10 cellular contexts compared by ENCODE assay signal in the genomic region with DNA sequence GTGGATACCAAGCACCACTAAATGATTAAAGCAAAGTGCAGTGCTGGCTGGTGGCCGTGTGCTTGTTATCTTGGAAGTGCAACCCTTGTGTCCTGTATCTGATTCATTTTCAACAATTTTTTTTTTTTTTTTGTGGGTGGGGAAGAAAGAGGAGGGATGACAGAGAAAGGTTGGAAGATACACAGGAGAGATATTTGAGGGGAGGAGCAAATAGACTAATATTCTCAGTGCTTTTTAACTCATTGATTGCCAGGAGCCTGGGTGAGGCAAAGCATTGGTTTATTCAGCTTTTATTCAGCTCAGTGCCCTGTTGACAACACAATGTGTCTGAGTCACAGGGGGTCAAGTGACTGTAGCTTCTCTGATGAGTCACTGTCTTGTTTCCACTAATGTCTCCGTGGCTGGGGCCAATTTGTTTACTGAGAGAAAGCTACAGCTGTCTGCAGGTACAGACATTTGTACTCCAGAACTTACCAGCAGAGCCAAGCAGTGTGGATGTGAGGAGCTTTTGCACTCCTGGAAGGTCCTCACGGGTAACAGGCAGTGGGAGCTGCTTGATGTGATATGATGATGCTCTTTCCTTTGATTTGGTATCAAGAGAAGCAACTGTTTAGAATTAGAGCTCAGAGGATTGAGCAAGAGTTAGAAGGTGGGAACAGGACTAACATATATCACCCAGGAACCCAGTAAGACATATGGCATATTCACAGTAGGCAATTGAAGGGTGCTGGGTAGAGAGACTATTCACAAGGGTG. TPM values are rescaled to one million over a fixed set of nuclear protein-coding genes. Genes with fewer than 3 reads are reported as not detected.
A peak's percentile ranks its signal among the peaks of the same experiment; 100 is the strongest.
DNase-seq lines count a peak whose midpoint lies in the region; ATAC-seq, FAIRE-seq and TF ChIP-seq lines count a peak whose summit lies in the region.
"Had no signal": no experiment of that assay in that cellular context is flagged by ENCODE, and none has a peak within 500 bp of the region (broad histone marks: within the 10 kb centered on the region; RNA-seq: fewer than 3 reads in every experiment).

No MANE protein-coding gene starts in this region.

- peak; percentile 18 for DNase-seq in NCI-H2196 (lab: John Stamatoyannopoulos, UW; ENCODE audit: unreplicated experiment)
- no peak for DNase-seq in NCI-H2196 treated with DMSO at 0.1 percent for 48 hours (lab: John Stamatoyannopoulos, UW; ENCODE audit: unreplicated experiment)
- no peak for DNase-seq in H1 (ENCODE audit: low read depth in 1 of 2, low spot score in 2 of 2)
- DNase-seq in skeletal muscle cell (ENCODE audit: low read depth): peak; percentile 60
- DNase-seq in upper lobe of right lung: no peak
- no peak for DNase-seq in cortex of kidney (lab: John Stamatoyannopoulos, UW)
- DNase-seq: naive B cell had no signal

- no peak for TF ChIP-seq EP300 in H1 (IDR thresholded peaks at IDR 0.05; ENCODE audit: borderline replicate concordance in 1 of 2, low read depth in 2 of 2, low read length in 2 of 2)

- H3K27ac ChIP-seq in H1 (ENCODE audit: low read depth, low read length) (no peak overlapping the region), upper lobe of right lung (no peak overlapping the region)
- H3K27ac ChIP-seq: BLaER1 had no signal

- no peaks in the 10 kb centered on the region; the same call in 1 of the 2 replicates for H3K23me2 ChIP-seq in H1 (ENCODE audit: low read depth, low read length)

- FAIRE-seq in H1 (lab: Jason Lieb, UNC): no peak

- H4K20me1 ChIP-seq in H1 (replicated peaks in 1 of 2; ENCODE audit: control insufficient read depth in 1 of 2, insufficient read depth in 2 of 2, low read length in 2 of 2): no peaks in the 10 kb centered on the region
- H4K20me1 ChIP-seq: BLaER1 had no signal

- H3K79me1 ChIP-seq in H1 (ENCODE audit: low read depth, low read length): no peaks in the 10 kb centered on the region

- no peak overlapping the region for H3K14ac ChIP-seq in H1 (ENCODE audit: insufficient read length)

- H3K4ac ChIP-seq in H1 (replicated peaks; ENCODE audit: insufficient read length, low read depth, low read length): no peak overlapping the region

- H2BK120ac ChIP-seq in H1 (replicated peaks; ENCODE audit: low read depth, low read length): no peak overlapping the region

- H3K9me3 ChIP-seq in H1 (ENCODE audit: insufficient read depth in 2 of 2, low read depth in 1 of 2, low read length in 1 of 2) (no peaks in the 10 kb centered on the region), upper lobe of right lung (no peaks in the 10 kb centered on the region)
- H3K9me3 ChIP-seq: BLaER1 had no signal

- peak; percentile 63 for ATAC-seq in HG03064 (IDR thresholded peaks at IDR 0.05; ENCODE audit: low read depth, unreplicated experiment)
- ATAC-seq in SK-N-SH treated with all-trans-retinoic acid at 6 μM for 48 hours: peak; percentile 92
- ATAC-seq in upper lobe of right lung: no peak

- H3K9ac ChIP-seq in H1 (replicated peaks in 1 of 4; ENCODE audit: extremely low read depth in 1 of 4, low read depth in 3 of 4, low read length in 3 of 4): no peak overlapping the region
- H3K9ac ChIP-seq: BLaER1 had no signal

- H4K8ac ChIP-seq in H1 (ENCODE audit: extremely low read depth, insufficient read depth, low read length): no peak overlapping the region

- TF ChIP-seq CTCF in H1 (IDR thresholded peaks at IDR 0.05; ENCODE audit: control extremely low read depth in 1 of 3, insufficient read depth in 1 of 3, low read depth in 1 of 3, low read length in 3 of 3): no peak
- TF ChIP-seq CTCF in upper lobe of right lung (IDR thresholded peaks at IDR 0.05): no peak

- H2BK12ac ChIP-seq in H1 (ENCODE audit: low read depth, low read length): peak overlapping the region; percentile 84

- CTCF ChIA-PET in H1 (lab: Charles Lee; ENCODE audit: partially characterized antibody): interaction anchor here (0.5 to 8.7 kb wide), 12 partner anchors 12 to 184 kb away, joined by 3 to 92 read pairs (median 4); a partner anchor contains a TSS

- no peak overlapping the region; the same call in 1 of the 2 replicates for H2BK15ac ChIP-seq in H1 (ENCODE audit: low read length)

- no peak overlapping the region for H3K56ac ChIP-seq in H1 (replicated peaks; ENCODE audit: insufficient read length, low read depth, low read length)

- H3K18ac ChIP-seq in H1 (ENCODE audit: extremely low read depth, low read length): peak overlapping the region; percentile 38; the same call in 1 of the 2 replicates

- no peak overlapping the region for H4K5ac ChIP-seq in H1 (ENCODE audit: insufficient read length, low read depth, low read length)

- H3K79me2 ChIP-seq in H1 (ENCODE audit: control insufficient read depth in 1 of 2, insufficient read depth in 2 of 2, low read length in 2 of 2): no peaks in the 10 kb centered on the region

- no peak overlapping the region for H2AK5ac ChIP-seq in H1 (ENCODE audit: low read depth, low read length)

- no peak for TF ChIP-seq POLR2A in H1 (IDR thresholded peaks at IDR 0.05; ENCODE audit: control extremely low read depth in 1 of 2, low read depth in 2 of 2, low read length in 2 of 2)

- H3K4me2 ChIP-seq in H1 (ENCODE audit: insufficient read depth in 1 of 2, low read depth in 2 of 2, low read length in 2 of 2): peak overlapping the region in 1 of 2 experiments; percentile 50; a peak in 2 of 4 replicates
- H3K4me2 ChIP-seq: BLaER1 had no signal

- H3K27me3 ChIP-seq in H1 (replicated peaks in 1 of 4; ENCODE audit: control insufficient read depth in 3 of 4, extremely low read depth in 1 of 4, insufficient read depth in 3 of 4, low read length in 3 of 4) (no peaks in the 10 kb centered on the region), upper lobe of right lung (no peaks in the 10 kb centered on the region)
- H3K27me3 ChIP-seq: BLaER1 had no signal

- TF ChIP-seq RAD21 in H1 (IDR thresholded peaks at IDR 0.05 in 1 of 2, conservative IDR thresholded peaks at IDR 0.05 in 1 of 2; ENCODE audit: low read depth in 2 of 2, low read length in 2 of 2): no peak

- WGBS in H1 (ENCODE audit: extremely low coverage in 1 of 2, insufficient coverage in 1 of 2, insufficient read length in 1 of 2, insufficient replicate concordance in 2 of 2, low coverage in 1 of 2, low lambda C conversion rate in 2 of 2, missing lambda C conversion rate in 1 of 2), 2 experiments: 37% methylated on average over 3 of the region's 3 CpGs; no CpG with 5 or more reads in 1 of the 2 experiments

- 0 out of 2 replicates have a peak overlapping the region, but pooled peaks have one; percentile 5 for H2BK20ac ChIP-seq in H1 (ENCODE audit: low read length)

- POLR2A ChIA-PET in H1 (lab: Charles Lee; ENCODE audit: partially characterized antibody): interaction anchor here (0.6 kb wide), 1 partner anchor 11 kb away, joined by 3 read pairs; no protein-coding TSS in a partner anchor

- H3K23ac ChIP-seq in H1 (ENCODE audit: insufficient read length): no peak overlapping the region

- H3K4me1 ChIP-seq in H1 (replicated peaks in 1 of 4; ENCODE audit: control insufficient read depth in 3 of 4, insufficient read depth in 4 of 4, low read length in 3 of 4): peaks cover 0 to 7% (median 2%) of the 10 kb centered on the region in 4 experiments; a peak in 2 of 7 replicates
- no peaks in the 10 kb centered on the region for H3K4me1 ChIP-seq in upper lobe of right lung
- H3K4me1 ChIP-seq: BLaER1 had no signal

- no peak overlapping the region for H4K91ac ChIP-seq in H1 (replicated peaks; ENCODE audit: insufficient read length, low read length)

- H3K4me3 ChIP-seq in H1 (ENCODE audit: extremely low read depth in 1 of 4, insufficient read depth in 2 of 4, low read depth in 3 of 4, low read length in 4 of 4) (peak overlapping the region in 1 of 4 experiments; percentile 13; a peak in 2 of 8 replicates), skeletal muscle cell (ENCODE audit: low read depth, low read length) (no peak overlapping the region), upper lobe of right lung (no peak overlapping the region)
- H3K4me3 ChIP-seq: BLaER1 had no signal

- peak overlapping the region; percentile 69 for H2AFZ ChIP-seq in H1 (ENCODE audit: low read length)

- H2BK5ac ChIP-seq in H1 (ENCODE audit: low read depth, low read length): peak overlapping the region; percentile 48; the same call in 1 of the 2 replicates

- intact Hi-C loops in upper lobe of right lung (cut with DNase I): no loop called here

- H3K36me3 ChIP-seq in H1 (ENCODE audit: control insufficient read depth in 2 of 4, insufficient read depth in 4 of 4, low read length in 3 of 4) (no peaks in the 10 kb centered on the region), upper lobe of right lung (no peaks in the 10 kb centered on the region)
- H3K36me3 ChIP-seq: BLaER1 had no signal

TF ChIP-seq in SK-N-SH treated with all-trans-retinoic acid at 6 μM for 48 hours, 23 proteins besides CTCF, POLR2A, EP300 and RAD21 (continues in another document):
- TF ChIP-seq SNAI2 (CRISPR knock-in tag; IDR thresholded peaks at IDR 0.05) (no peak), RARB (CRISPR knock-in tag; IDR thresholded peaks at IDR 0.05) (no peak)

TF ChIP-seq in H1, 55 proteins besides CTCF, POLR2A, EP300 and RAD21:
- TF ChIP-seq KDM4A (IDR thresholded peaks at IDR 0.05; ENCODE audit: low read depth, low read length, severe bottlenecking): no peak
- TF ChIP-seq GABPA (IDR thresholded peaks at IDR 0.05; ENCODE audit: borderline replicate concordance, insufficient read depth, low read length): no peak
- peak; percentile 82; the same call in 1 of the 2 replicates for TF ChIP-seq JUND (IDR thresholded peaks at IDR 0.05; ENCODE audit: low read length)

RNA-seq across cellular contexts. Expression of a gene that starts 23.6 kb away (rescaled TPM):
- 7.4 and 8.5 TPM in 2 replicates for total RNA-seq in H1 (2021; fragmentation: NEBNext Ultra II Directional; extraction: Animal tissue kit (Norgen Biotek cat#: 25700))
- 2.0 and 2.3 TPM in 2 replicates for polyA plus RNA-seq in H1 (2011; rRNA removed)
- 2.5 TPM for polyA plus RNA-seq in H1 (2011; cell fraction: cytosol; rRNA removed)
- polyA plus RNA-seq in H1 (2011; cell fraction: nucleus; rRNA removed): 3.8 TPM
- polyA plus RNA-seq in H1 (2012, experiment 1 of 2): 1.6 to 5.1 TPM (median 3.4 TPM) in 4 replicates
- polyA plus RNA-seq in H1 (2012, experiment 2 of 2): 0.45 TPM
- polyA plus RNA-seq in H1 (2013, experiment 1 of 2): 4.6 TPM
- polyA plus RNA-seq in H1 (2013, experiment 2 of 2): 5.9 TPM
- polyA minus RNA-seq in H1 (2011; rRNA and poly(A)+ RNA removed): 5.9 and 8.5 TPM in 2 replicates
- 4.3 TPM for polyA minus RNA-seq in H1 (2011; cell fraction: cytosol; rRNA and poly(A)+ RNA removed)
- polyA minus RNA-seq in H1 (2011; cell fraction: nucleus; rRNA and poly(A)+ RNA removed): 20.8 TPM
- total RNA-seq in upper lobe of right lung: 15.4 TPM

RNA-seq across cellular contexts. Expression of a gene that starts 36.2 kb away (rescaled TPM):
- total RNA-seq in H1 (2021; fragmentation: NEBNext Ultra II Directional; extraction: Animal tissue kit (Norgen Biotek cat#: 25700)): 63.1 and 66.3 TPM in 2 replicates
- polyA plus RNA-seq in H1 (2011; rRNA removed): 38.1 and 39.6 TPM in 2 replicates
- polyA plus RNA-seq in H1 (2011; cell fraction: cytosol; rRNA removed): 52.2 TPM
- polyA plus RNA-seq in H1 (2011; cell fraction: nucleus; rRNA removed): 38.2 TPM
- polyA plus RNA-seq in H1 (2012, experiment 1 of 2): 55.7 to 68.2 TPM (median 61.8 TPM) in 4 replicates
- 33.9 TPM for polyA plus RNA-seq in H1 (2012, experiment 2 of 2)
- 24.9 TPM for polyA plus RNA-seq in H1 (2013, experiment 1 of 2)
- 23.7 TPM for polyA plus RNA-seq in H1 (2013, experiment 2 of 2)
- polyA minus RNA-seq in H1 (2011; rRNA and poly(A)+ RNA removed): 74.4 and 104 TPM in 2 replicates
- 33.6 TPM for polyA minus RNA-seq in H1 (2011; cell fraction: cytosol; rRNA and poly(A)+ RNA removed)
- 27.2 TPM for polyA minus RNA-seq in H1 (2011; cell fraction: nucleus; rRNA and poly(A)+ RNA removed)
- total RNA-seq in upper lobe of right lung: 27.8 TPM

Comparison
In these comparisons a context has a peak if more than half of its experiments do, and no peak if none do; other contexts are left out.
1. DNase-seq: peak in NCI-H2196 (single experiment) and skeletal muscle cell (single experiment); none in NCI-H2196 treated with DMSO at 0.1 percent for 48 hours (single experiment), H1 (0 of 2), upper lobe of right lung (single experiment) and cortex of kidney (single experiment).